In the genomic region with DNA sequence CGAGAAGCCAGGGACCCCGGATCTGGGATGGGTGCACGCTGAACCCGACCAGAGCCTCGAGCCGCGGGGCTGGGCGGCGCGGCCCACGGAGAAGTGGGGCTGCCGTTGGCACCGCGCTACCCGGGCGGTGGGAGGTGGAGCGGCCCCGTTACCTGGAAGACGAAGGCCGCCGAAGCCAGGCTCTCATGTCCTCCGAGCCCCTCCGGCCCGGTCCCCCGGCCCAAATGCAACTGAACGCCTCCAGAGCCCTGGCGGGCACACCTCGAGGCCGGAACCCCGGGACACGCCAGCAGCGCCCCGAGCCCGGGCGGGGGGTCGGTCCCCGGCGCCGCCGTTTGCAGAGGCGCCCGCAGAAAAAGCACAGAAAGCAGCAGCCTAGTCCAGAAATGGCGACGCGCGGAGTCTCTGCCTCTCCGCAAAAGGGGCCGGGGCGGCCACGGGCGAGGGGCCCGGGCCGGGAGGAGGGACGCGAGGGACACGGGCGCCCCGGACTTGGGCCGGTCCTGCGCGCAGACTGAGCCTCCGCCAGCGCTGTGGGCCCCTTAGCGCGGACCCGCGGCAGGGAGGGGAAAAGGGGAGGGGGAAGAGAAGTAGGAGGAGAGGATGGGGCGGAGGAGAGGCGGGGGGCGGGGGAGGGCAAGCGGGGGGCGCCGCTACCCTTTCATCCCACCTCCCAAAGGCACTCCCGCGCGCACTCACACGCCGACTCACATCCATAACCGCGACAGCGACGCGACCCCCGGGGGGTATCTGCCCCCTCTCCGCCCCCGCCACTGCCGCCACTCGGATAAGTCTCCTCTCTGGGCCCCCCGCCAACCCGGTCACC, we compare ENCODE assay signal across 9 cellular contexts. TPM values are rescaled to one million over a fixed set of nuclear protein-coding genes. Genes with fewer than 3 reads are reported as not detected.
DNase-seq lines count a peak whose midpoint lies in the region; ATAC-seq, FAIRE-seq and TF ChIP-seq lines count a peak whose summit lies in the region.
"Had no signal": no experiment of that assay in that cellular context is flagged by ENCODE, and none has a peak within 500 bp of the region (broad histone marks: within the 10 kb centered on the region; RNA-seq: fewer than 3 reads in every experiment).

No MANE protein-coding gene starts in this region.

- peak overlapping the region; percentile 99 for H3K18ac ChIP-seq in neuronal stem cell (ENCODE audit: low read length)

- H3K36me3 ChIP-seq in neuronal stem cell (replicated peaks in 1 of 2; ENCODE audit: control insufficient read depth in 2 of 2, insufficient read depth in 2 of 2, low read length in 2 of 2) = peaks cover 0 to 5% of the 10 kb centered on the region in 2 donors

- H2BK12ac ChIP-seq in neuronal stem cell (ENCODE audit: low read length) = peak overlapping the region; percentile 75

- peak overlapping the region; percentile 99 for H2BK5ac ChIP-seq in neuronal stem cell (ENCODE audit: low read length)

- H3K4me3 ChIP-seq in A549 = peak overlapping the region; percentile 82
- peak overlapping the region; percentile 60 for H3K4me3 ChIP-seq in fibroblast of mammary gland (ENCODE audit: control insufficient read depth, low read depth, low read length)
- H3K4me3 ChIP-seq in neuronal stem cell (ENCODE audit: low read length in 2 of 2) = peak overlapping the region; percentile 61 to 92

- peaks cover 6% of the 10 kb centered on the region for H3K79me1 ChIP-seq in neuronal stem cell (ENCODE audit: low read depth, low read length)

- H3K9me3 ChIP-seq in A549 (no peaks in the 10 kb centered on the region), neuronal stem cell (replicated peaks in 1 of 2; ENCODE audit: control insufficient read depth in 2 of 2, insufficient read depth in 1 of 2, low read depth in 1 of 2, low read length in 2 of 2) (no peaks in the 10 kb centered on the region)

- H2AK5ac ChIP-seq in neuronal stem cell (ENCODE audit: low read depth, low read length) = peak overlapping the region; percentile 96

- DNase-seq in A549 (ENCODE audit: low read depth in 1 of 2, low spot score in 1 of 2) (peak in 1 of 2 experiments; percentile 67), HT-29 (ENCODE audit: low spot score) (peak; percentile 55), fibroblast of mammary gland (ENCODE audit: low read depth) (no peak), neuronal stem cell (ENCODE audit: low spot score) (no peak), DMS79 treated with DMSO at 0.1 percent for 48 hours (lab: John Stamatoyannopoulos, UW) (no peak), GM12891 (ENCODE audit: insufficient read length, low spot score) (no peak), NCI-H446 treated with DMSO at 0.1 percent for 48 hours (lab: John Stamatoyannopoulos, UW) (no peak)
- DNase-seq in activated CD4-positive, alpha-beta T cell treated with anti-CD3 and anti-CD28 coated beads, Interleukin-2, amount 50 U/mL, for 48 hours = peak; percentile 35 to 38

- POLR2A ChIA-PET in A549 (lab: Yijun Ruan, JAX) = no interaction called here

- H3K4ac ChIP-seq in neuronal stem cell (ENCODE audit: low read length) = peak overlapping the region; percentile 30

- H2BK15ac ChIP-seq in neuronal stem cell (ENCODE audit: low read length) = peak overlapping the region; percentile 86

- H3K4me1 ChIP-seq in A549 (peaks cover 45% of the 10 kb centered on the region), neuronal stem cell (ENCODE audit: control insufficient read depth in 2 of 2, insufficient read depth in 1 of 2, low read depth in 1 of 2, low read length in 2 of 2) (peaks cover 19 to 33% of the 10 kb centered on the region in 2 donors)

- TF ChIP-seq CTCF in A549 (IDR thresholded peaks at IDR 0.05) (no peak), fibroblast of mammary gland (conservative IDR thresholded peaks at IDR 0.05; ENCODE audit: control insufficient read depth, insufficient read depth, low read depth, low read length) (no peak)

- H2BK120ac ChIP-seq in neuronal stem cell (ENCODE audit: low read depth, low read length) = peak overlapping the region; percentile 91

- peak overlapping the region; percentile 91 for H3K9ac ChIP-seq in neuronal stem cell (ENCODE audit: low read depth, low read length, poor library complexity)

- TF ChIP-seq POLR2A in A549 (IDR thresholded peaks at IDR 0.05; ENCODE audit: low read length) = peak; percentile 16; the same call in 1 of the 2 replicates
- no peak for TF ChIP-seq POLR2A in GM12891 (IDR thresholded peaks at IDR 0.05; ENCODE audit: low read depth, low read length)

- no peak for TF ChIP-seq EP300 in A549 (IDR thresholded peaks at IDR 0.05)

- H4K8ac ChIP-seq in neuronal stem cell (ENCODE audit: low read depth, low read length) = no peak overlapping the region

- H3K27me3 ChIP-seq in neuronal stem cell (ENCODE audit: control insufficient read depth in 3 of 3, insufficient read depth in 3 of 3, low read depth in 1 of 3, low read length in 3 of 3) = peaks cover 0 to 10% (median 0%) of the 10 kb centered on the region in 3 experiments

- 3% methylated on average over 39 of the region's 90 CpGs for WGBS in A549 (ENCODE audit: missing lambda C conversion rate)
- WGBS in neuronal stem cell (ENCODE audit: extremely low coverage in 2 of 2, insufficient read length in 2 of 2, insufficient replicate concordance in 1 of 2), 2 donors = no CpG with 5 or more reads among the region's 90 CpGs

- H2AFZ ChIP-seq in neuronal stem cell (ENCODE audit: low read length) = peak overlapping the region; percentile 86

- no peak for TF ChIP-seq RAD21 in A549 (conservative IDR thresholded peaks at IDR 0.05 in 1 of 2, IDR thresholded peaks at IDR 0.05 in 1 of 2)

- no peak for FAIRE-seq in A549 (lab: Jason Lieb, UNC)
- FAIRE-seq in GM12891 (lab: Jason Lieb, UNC) = no peak
- FAIRE-seq: GM18507 had no signal

- no peak overlapping the region for H4K91ac ChIP-seq in neuronal stem cell (ENCODE audit: low read depth, low read length, poor library complexity)

- H3K14ac ChIP-seq in neuronal stem cell (ENCODE audit: low read length) = no peak overlapping the region

- H3K4me2 ChIP-seq in A549 (peak overlapping the region; percentile 77), neuronal stem cell (ENCODE audit: insufficient read depth, low read length, poor library complexity, severe bottlenecking) (peak overlapping the region; percentile 99)

- CTCF ChIA-PET in A549 (lab: Yijun Ruan, JAX) = interaction anchor here (0.7 to 5.7 kb wide), 2 partner anchors 266 to 297 kb away, joined by 3 to 37 read pairs; no protein-coding TSS in a partner anchor

- peak; percentile 17 to 46; a peak in 4 of 6 replicates for ATAC-seq in A549

- H3K27ac ChIP-seq in A549 = peak overlapping the region; percentile 95 to 98
- H3K27ac ChIP-seq in neuronal stem cell (replicated peaks; ENCODE audit: low read length) = peak overlapping the region; percentile 94

- peak overlapping the region; percentile 94 for H3K23ac ChIP-seq in neuronal stem cell (ENCODE audit: low read depth, low read length, poor library complexity)

TF ChIP-seq in A549, 52 proteins besides CTCF, POLR2A, EP300 and RAD21 (continues in another document):
- no peak for TF ChIP-seq PBX3 (IDR thresholded peaks at IDR 0.05)
- TF ChIP-seq, protein P1, sequence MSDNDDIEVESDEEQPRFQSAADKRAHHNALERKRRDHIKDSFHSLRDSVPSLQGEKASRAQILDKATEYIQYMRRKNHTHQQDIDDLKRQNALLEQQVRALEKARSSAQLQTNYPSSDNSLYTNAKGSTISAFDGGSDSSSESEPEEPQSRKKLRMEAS (IDR thresholded peaks at IDR 0.05) = 0 out of 2 replicates have a peak, but pooled peaks have one; percentile 27

TF ChIP-seq in GM12891, 5 proteins besides CTCF, POLR2A, EP300 and RAD21:
- TF ChIP-seq POU2F2 (IDR thresholded peaks at IDR 0.05; ENCODE audit: low read depth, low read length) = no peak
- TF ChIP-seq PAX5 (IDR thresholded peaks at IDR 0.05; ENCODE audit: insufficient read depth, low read length, severe bottlenecking) = no peak
- no peak for TF ChIP-seq SPI1 (IDR thresholded peaks at IDR 0.05; ENCODE audit: low read depth, low read length)
- no peak for TF ChIP-seq TAF1 (IDR thresholded peaks at IDR 0.05; ENCODE audit: low read depth, low read length)
- TF ChIP-seq POLR2AphosphoS5 (IDR thresholded peaks at IDR 0.05; ENCODE audit: low read depth, low read length) = no peak

RNA-seq across cellular contexts. Expression of gene AXIN2, which starts 1.4 kb away (rescaled TPM):
- 4.0 and 4.5 TPM in 2 replicates for polyA plus RNA-seq in A549 (2011; rRNA removed)
- polyA plus RNA-seq in A549 (2012; cell fraction: cytosol; rRNA removed) = 1.0 and 1.2 TPM in 2 replicates
- 1.9 and 2.5 TPM in 2 replicates for polyA plus RNA-seq in A549 (2012; cell fraction: nucleus; rRNA removed)
- polyA plus RNA-seq in A549 (2017; fragmentation: RNase III; extraction: RNeasy Plus Mini Kit Qiagen cat#74134 plus additional on column Dnase treatment) = 3.3 to 4.9 TPM (median 4.8 TPM) in 3 replicates
- polyA minus RNA-seq in A549 (2011; rRNA and poly(A)+ RNA removed) = 4.9 and 5.4 TPM in 2 replicates
- total RNA-seq in HT-29 (2014; rRNA removed; shearing (Covaris generic)) = 58.9 and 72.1 TPM in 2 replicates
- polyA plus RNA-seq in neuronal stem cell (2013, experiment 1 of 2) = 7.2 TPM
- 7.1 TPM for polyA plus RNA-seq in neuronal stem cell (2013, experiment 2 of 2)
- 1.0 TPM for polyA plus RNA-seq in GM12891 (2012; ENCODE audit: low read depth, missing spikeins)

Comparison
In these comparisons a context has a peak if more than half of its experiments do, and no peak if none do; other contexts are left out.
1. DNase-seq: peak in HT-29 (single experiment) and activated CD4-positive, alpha-beta T cell treated with anti-CD3 and anti-CD28 coated beads, Interleukin-2, amount 50 U/mL, for 48 hours (2 of 2); none in fibroblast of mammary gland (single experiment), neuronal stem cell (single experiment), DMS79 treated with DMSO at 0.1 percent for 48 hours (single experiment), GM12891 (single experiment) and NCI-H446 treated with DMSO at 0.1 percent for 48 hours (single experiment).
2. Peak in every context shown above with its lines, with median percentiles within 50 percentile points of each other: H3K4me3 ChIP-seq.